Comparison of ENCODE assay signal across 1 cellular context in genomic region chr20:36273414-36274247, GRCh38.
TF ChIP-seq lines count a peak whose summit lies in the region.

No MANE protein-coding gene starts in this region.

TF ChIP-seq in HepG2, 621 proteins besides CTCF, POLR2A, EP300 and RAD21 (continued from another document and continues in another):
- TF ChIP-seq SKIL (CRISPR knock-in tag; IDR thresholded peaks at IDR 0.05; ENCODE audit: borderline replicate concordance) (no peak), CCAR2 (optimal IDR thresholded peaks at IDR 0.05; ENCODE audit: low read depth, low read length) (no peak), NR2C2 (CRISPR knock-in tag; IDR thresholded peaks at IDR 0.05; ENCODE audit: borderline replicate concordance) (no peak), SALL1 (CRISPR knock-in tag; IDR thresholded peaks at IDR 0.05) (no peak), ZBTB7A (CRISPR knock-in tag; IDR thresholded peaks at IDR 0.05) (no peak), PITX1 (CRISPR knock-in tag; IDR thresholded peaks at IDR 0.05) (no peak), ZNF780A (CRISPR knock-in tag; IDR thresholded peaks at IDR 0.05) (no peak), RXRB (CRISPR knock-in tag; IDR thresholded peaks at IDR 0.05; ENCODE audit: borderline replicate concordance) (no peak), FOXP1 (IDR thresholded peaks at IDR 0.05) (no peak), FOXP1 (CRISPR knock-in tag; IDR thresholded peaks at IDR 0.05) (no peak), ZFYVE20 (CRISPR knock-in tag; IDR thresholded peaks at IDR 0.05; ENCODE audit: borderline replicate concordance, low read depth) (no peak), ZNF687 (CRISPR knock-in tag; IDR thresholded peaks at IDR 0.05) (0 out of 2 replicates have a peak, but pooled peaks have one; percentile 10), MAFF (IDR thresholded peaks at IDR 0.05; ENCODE audit: low read depth, low read length) (no peak), CEBPG (CRISPR knock-in tag; IDR thresholded peaks at IDR 0.05) (peak; percentile 35; the same call in 1 of the 2 replicates), ZNF3 (CRISPR knock-in tag; IDR thresholded peaks at IDR 0.05) (no peak), SP140L (CRISPR knock-in tag; IDR thresholded peaks at IDR 0.05; ENCODE audit: borderline replicate concordance) (no peak), NONO (IDR thresholded peaks at IDR 0.05) (no peak), NONO (CRISPR knock-in tag; conservative IDR thresholded peaks at IDR 0.05) (no peak), ZNF691 (CRISPR knock-in tag; IDR thresholded peaks at IDR 0.05; ENCODE audit: borderline replicate concordance, low read depth) (no peak), TCF7 (IDR thresholded peaks at IDR 0.05; ENCODE audit: low read depth) (no peak), TBL1XR1 (IDR thresholded peaks at IDR 0.05; ENCODE audit: borderline replicate concordance, low read length, partially characterized antibody) (peak; percentile 5), NPAS2 (CRISPR knock-in tag; IDR thresholded peaks at IDR 0.05; ENCODE audit: borderline replicate concordance) (no peak), IRF2 (CRISPR knock-in tag; IDR thresholded peaks at IDR 0.05) (0 out of 2 replicates have a peak, but pooled peaks have one; percentile 21), MLX (CRISPR knock-in tag; IDR thresholded peaks at IDR 0.05) (no peak), ATF5 (CRISPR knock-in tag; IDR thresholded peaks at IDR 0.05; ENCODE audit: low read depth) (peak; percentile 33; the same call in 1 of the 2 replicates), ZBTB8A (CRISPR knock-in tag; IDR thresholded peaks at IDR 0.05; ENCODE audit: borderline replicate concordance, low read depth) (no peak), ZFP91 (CRISPR knock-in tag; IDR thresholded peaks at IDR 0.05; ENCODE audit: borderline replicate concordance) (0 out of 2 replicates have a peak, but pooled peaks have one; percentile 21), KLF11 (CRISPR knock-in tag; IDR thresholded peaks at IDR 0.05) (no peak), FOXJ3 (CRISPR knock-in tag; IDR thresholded peaks at IDR 0.05; ENCODE audit: borderline replicate concordance) (no peak), ZNF597 (CRISPR knock-in tag; IDR thresholded peaks at IDR 0.05) (no peak), ZFP1 (CRISPR knock-in tag; IDR thresholded peaks at IDR 0.05) (no peak), ZZZ3 (CRISPR knock-in tag; IDR thresholded peaks at IDR 0.05; ENCODE audit: borderline replicate concordance) (no peak), ZNF646 (CRISPR knock-in tag; IDR thresholded peaks at IDR 0.05) (no peak), NRL (CRISPR knock-in tag; IDR thresholded peaks at IDR 0.05; ENCODE audit: borderline replicate concordance) (no peak), FOXK1 (CRISPR knock-in tag; IDR thresholded peaks at IDR 0.05; ENCODE audit: borderline replicate concordance, low read depth) (no peak), TCF7L2 (IDR thresholded peaks at IDR 0.05; ENCODE audit: low read depth, low read length) (no peak), ZKSCAN8 (CRISPR knock-in tag; IDR thresholded peaks at IDR 0.05; ENCODE audit: borderline replicate concordance) (no peak), SRSF4 (IDR thresholded peaks at IDR 0.05; ENCODE audit: low read depth, low read length, poor library complexity, severe bottlenecking) (no peak), TEAD3 (CRISPR knock-in tag; optimal IDR thresholded peaks at IDR 0.05; ENCODE audit: borderline replicate concordance) (no peak), ZNF33B (CRISPR knock-in tag; IDR thresholded peaks at IDR 0.05) (no peak), ZMYM3 (CRISPR knock-in tag; IDR thresholded peaks at IDR 0.05) (peak; percentile 55; the same call in 1 of the 2 replicates), SMC3 (IDR thresholded peaks at IDR 0.05; ENCODE audit: low read length) (peak; percentile 34; the same call in 1 of the 2 replicates), POGK (CRISPR knock-in tag; conservative IDR thresholded peaks at IDR 0.05) (no peak), ZNF296 (CRISPR knock-in tag; conservative IDR thresholded peaks at IDR 0.05) (0 out of 2 replicates have a peak, but pooled peaks have one; percentile 60), MEIS1 (CRISPR knock-in tag; IDR thresholded peaks at IDR 0.05; ENCODE audit: borderline replicate concordance) (no peak), ZSCAN30 (CRISPR knock-in tag; IDR thresholded peaks at IDR 0.05) (no peak), SP5 (CRISPR knock-in tag; IDR thresholded peaks at IDR 0.05; ENCODE audit: borderline replicate concordance, low read depth) (no peak)
